Comparison of ENCODE assay signal across 8 cellular contexts in the genomic region with DNA sequence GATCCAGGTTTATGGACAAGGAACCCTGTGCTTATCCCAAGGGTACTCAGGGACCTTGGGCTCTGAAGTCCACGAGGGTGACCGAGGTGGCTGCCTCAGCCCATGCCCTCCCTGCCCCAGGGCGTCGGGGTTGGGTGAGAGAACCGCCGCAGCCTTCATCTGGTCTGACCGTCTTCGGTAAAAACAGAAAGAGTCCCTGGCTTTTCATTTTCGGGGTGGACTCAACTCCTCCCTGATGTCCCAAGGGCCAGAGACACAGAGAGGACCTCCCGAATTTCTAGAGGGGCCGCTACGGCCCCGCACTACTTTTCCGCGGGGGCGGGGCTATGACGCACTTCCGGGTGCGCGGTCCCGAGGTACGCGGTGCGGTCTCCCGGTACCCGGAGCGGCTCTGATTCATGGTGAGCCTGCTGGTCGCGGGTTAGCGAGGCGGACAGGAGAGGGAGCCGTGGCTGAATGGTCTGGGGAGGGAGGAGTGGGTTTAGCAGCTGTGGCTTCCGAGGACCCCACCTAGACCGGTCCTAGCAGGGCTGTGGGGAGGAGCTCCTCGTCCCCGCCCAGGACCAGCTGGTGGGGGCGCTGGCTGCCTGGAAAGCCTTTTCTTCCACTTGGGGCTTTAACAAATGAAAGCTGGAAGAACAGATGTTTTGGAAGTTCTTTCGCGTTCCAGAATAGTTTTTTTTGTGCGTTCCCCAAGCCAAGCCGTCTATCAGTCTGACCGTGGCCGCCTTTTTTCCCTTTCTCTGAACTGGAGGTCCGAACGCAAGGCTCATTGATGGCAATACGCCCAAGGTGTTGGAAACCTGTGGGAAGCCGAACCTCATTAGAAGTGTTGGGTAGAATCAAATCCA. TPM values are rescaled to one million over a fixed set of nuclear protein-coding genes. Genes with fewer than 3 reads are reported as not detected.
DNase-seq lines count a peak whose midpoint lies in the region; ATAC-seq and TF ChIP-seq lines count a peak whose summit lies in the region.

A gene (plus strand): TSS at position 334 of the 851 bp plus-strand sequence. CDS start 7,233 bp downstream, outside the sequence.

- peaks cover 2% of the 10 kb centered on the region for H3K36me3 Mint-ChIP-seq in activated CD4-positive, alpha-beta memory T cell treated with anti-CD3 and anti-CD28 coated beads for 36 hours

- intact Hi-C loops in activated CD4-positive, alpha-beta memory T cell treated with anti-CD3 and anti-CD28 coated beads for 36 hours (cut with micrococcal nuclease): loop anchor here (1.0 to 2.0 kb wide), 2 partner anchors 32 to 59 kb away; a partner anchor contains a TSS
- intact Hi-C loops in dorsolateral prefrontal cortex (cut with DNase I): loop anchor here (5.0 to 10.0 kb wide), 4 partner anchors 33 to 135 kb away; a partner anchor contains a TSS
- intact Hi-C loops in lower leg skin (cut with DNase I; ENCODE audit: low total_unique reads): loop anchor here (10.0 kb wide), 1 partner anchor 55 kb away; no protein-coding TSS in a partner anchor

- H3K27ac Mint-ChIP-seq in activated CD4-positive, alpha-beta memory T cell treated with anti-CD3 and anti-CD28 coated beads for 36 hours: peak within 1 kb of the TSS; percentile 86

- TF ChIP-seq CTCF in BJ (IDR thresholded peaks at IDR 0.05; ENCODE audit: insufficient read depth, low read depth, low read length) (peak; percentile 38), dorsolateral prefrontal cortex (IDR thresholded peaks at IDR 0.05 in 54 of 56, conservative IDR thresholded peaks at IDR 0.05 in 2 of 56; ENCODE audit: low read depth in 1 of 56, partially characterized antibody in 56 of 56) (peak in 49 of 56 donors; percentile 20 to 70 (median 47)), lower leg skin (IDR thresholded peaks at IDR 0.05) (no peak)

- no peaks in the 10 kb centered on the region; the same call in 1 of the 2 replicates for H3K36me3 ChIP-seq in BJ (ENCODE audit: control insufficient read depth, insufficient read depth, low read length)

- peak; percentile 91 for ATAC-seq in HG03442 (IDR thresholded peaks at IDR 0.05; ENCODE audit: unreplicated experiment)

- WGBS in lower leg skin, 2 donors: 0% methylated on average over 34 to 46 of the region's 47 CpGs

- H3K27me3 ChIP-seq in BJ (ENCODE audit: control insufficient read depth, insufficient read depth, low read length) (no peaks in the 10 kb centered on the region), dorsolateral prefrontal cortex (no peaks in the 10 kb centered on the region)

- TF ChIP-seq POLR2A in GM19193 (IDR thresholded peaks at IDR 0.05; ENCODE audit: extremely low read depth, insufficient read depth, insufficient read length) (peak; percentile 95), lower leg skin (IDR thresholded peaks at IDR 0.05) (no peak)

- peaks cover 14% of the 10 kb centered on the region for H3K4me1 Mint-ChIP-seq in activated CD4-positive, alpha-beta memory T cell treated with anti-CD3 and anti-CD28 coated beads for 36 hours (ENCODE audit: low read depth)

- DNase-seq in BJ (ENCODE audit: low read depth) (no peak), NCI-H526 treated with DMSO at 0.1 percent for 48 hours (lab: John Stamatoyannopoulos, UW) (peak; percentile 73), dorsolateral prefrontal cortex (peak; percentile 79 to 92 (median 86)), lower leg skin (ENCODE audit: low spot score in 2 of 2) (peak; percentile 70 to 96)
- DNase-seq in activated CD4-positive, alpha-beta memory T cell treated with anti-CD3 and anti-CD28 coated beads for 36 hours: peak; percentile 88
- peak; percentile 80 to 83 for DNase-seq in stimulated activated CD4-positive, alpha-beta T cell treated with anti-CD3 and anti-CD28 coated beads, Interleukin-4, amount 100 ng/mL, for 4 hours

- H3K4me3 Mint-ChIP-seq in activated CD4-positive, alpha-beta memory T cell treated with anti-CD3 and anti-CD28 coated beads for 36 hours: peak within 1 kb of the TSS; percentile 84

- CTCF ChIA-PET in BJ (lab: Yijun Ruan, JAX): interaction anchor here (0.7 to 1.6 kb wide), 5 partner anchors 9 to 81 kb away, joined by 3 to 5 read pairs (median 3); no protein-coding TSS in a partner anchor
- CTCF ChIA-PET in activated CD4-positive, alpha-beta memory T cell treated with anti-CD3 and anti-CD28 coated beads for 36 hours (lab: Charles Lee): interaction anchor here (0.6 to 1.5 kb wide), 7 partner anchors 33 to 611 kb away, joined by 3 to 5 read pairs (median 3); a partner anchor contains a TSS

- no peaks in the 10 kb centered on the region for H3K27me3 Mint-ChIP-seq in activated CD4-positive, alpha-beta memory T cell treated with anti-CD3 and anti-CD28 coated beads for 36 hours

- peak within 1 kb of the TSS; percentile 82 for H3K4me3 ChIP-seq in BJ (ENCODE audit: low read depth, low read length)
- H3K4me3 ChIP-seq in dorsolateral prefrontal cortex: peak within 1 kb of the TSS; percentile 58 to 99 (median 85)
- H3K4me3 ChIP-seq in lower leg skin (ENCODE audit: low read depth, poor library complexity, severe bottlenecking): peak within 1 kb of the TSS; percentile 66

- H3K27ac ChIP-seq in dorsolateral prefrontal cortex: peak within 1 kb of the TSS; percentile 86 to 99 (median 97)

- no peaks in the 10 kb centered on the region for H3K9me3 Mint-ChIP-seq in activated CD4-positive, alpha-beta memory T cell treated with anti-CD3 and anti-CD28 coated beads for 36 hours

- POLR2A ChIA-PET in BJ (lab: Charles Lee): no interaction called here
- POLR2A ChIA-PET in activated CD4-positive, alpha-beta memory T cell treated with anti-CD3 and anti-CD28 coated beads for 36 hours (lab: Charles Lee): interaction anchor here (0.6 to 1.8 kb wide), 5 partner anchors 28 to 859 kb away, joined by 3 to 7 read pairs (median 4); a partner anchor contains a TSS

RNA-seq across cellular contexts. Expression of the gene that starts here (rescaled TPM):
- polyA plus RNA-seq in BJ (2011; rRNA removed): 10.3 and 10.6 TPM in 2 replicates
- polyA minus RNA-seq in BJ (2011; rRNA and poly(A)+ RNA removed): 6.7 and 8.0 TPM in 2 replicates
- 1 to 10 TPM; 6.2 TPM for total RNA-seq in activated CD4-positive, alpha-beta memory T cell treated with anti-CD3 and anti-CD28 coated beads for 36 hours
- 10 to 100 TPM in 107 of 120 experiments, 1 to 10 TPM in 13; 8.2 to 18.7 (median 13.4) TPM for total RNA-seq in dorsolateral prefrontal cortex
- 10 to 100 TPM; 13.2 to 25.5 (median 21.4) TPM for total RNA-seq in lower leg skin

Comparison
In these comparisons a context has a peak if more than half of its experiments do, and no peak if none do; other contexts are left out.
1. CTCF ChIP-seq: peak in BJ (single experiment) and dorsolateral prefrontal cortex (49 of 56); none in lower leg skin (0 of 3).
2. Peak in every context shown above with its lines, with median percentiles within 50 percentile points of each other: H3K4me3 ChIP-seq.